Comparison of ENCODE assay signal across 8 cellular contexts in the genomic region with DNA sequence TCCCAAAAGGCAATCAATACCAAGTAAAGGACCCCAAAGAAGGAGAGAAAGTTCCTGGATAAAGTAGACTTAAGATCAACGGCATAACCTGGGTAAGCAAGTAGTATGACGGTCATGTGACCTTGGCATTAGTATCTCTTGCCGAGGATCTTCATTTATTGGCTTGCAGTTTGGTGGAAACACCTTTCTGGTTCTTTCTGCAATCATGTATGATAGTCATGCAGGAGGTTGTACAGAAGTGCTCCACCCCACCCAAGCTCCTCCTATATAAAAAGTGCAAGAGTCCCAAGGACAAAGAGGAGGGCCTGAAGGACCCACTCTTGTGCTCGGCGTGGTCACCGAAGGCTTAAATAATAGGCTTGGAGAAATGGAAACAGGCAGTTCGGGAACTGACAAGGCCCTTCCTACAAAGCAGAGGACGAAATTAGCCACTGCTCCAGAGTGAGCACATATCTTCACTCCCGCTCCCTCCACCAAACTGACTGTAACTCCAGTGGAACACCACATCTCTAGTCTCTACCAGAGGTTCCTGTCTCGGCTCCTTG. TPM values are rescaled to one million over a fixed set of nuclear protein-coding genes. Genes with fewer than 3 reads are reported as not detected.
DNase-seq lines count a peak whose midpoint lies in the region; ATAC-seq and TF ChIP-seq lines count a peak whose summit lies in the region.

No MANE protein-coding gene starts in this region.

- peaks cover 15% of the 10 kb centered on the region for H3K4me1 ChIP-seq in prostate gland (replicated peaks)

- TF ChIP-seq POLR2A in prostate gland (IDR thresholded peaks at IDR 0.05): no peak

- peaks cover 51% of the 10 kb centered on the region for H3K4me1 Mint-ChIP-seq in activated T-helper 1 cell treated with anti-CD3 and anti-CD28 coated beads, Interleukin-12 subunit alpha, Interleukin-12 subunit beta, Interleukin-2, Interleukin-4 antibody, amounts not matched to agents 30 ng/mL and 10 ng/mL and 1 ng/mL, durations not matched to agents 14 hours and 24 hours and 36 hours (ENCODE audit: low read depth)
- peaks cover 24% of the 10 kb centered on the region for H3K4me1 Mint-ChIP-seq in glutamatergic neuron (ENCODE audit: low read depth, unreplicated experiment)

- H3K4me3 ChIP-seq in prostate gland: peak overlapping the region; percentile 86 to 91

- peak; percentile 20 for DNase-seq in activated T-helper 1 cell treated with anti-CD3 and anti-CD28 coated beads, Interleukin-12 subunit alpha, Interleukin-12 subunit beta, Interleukin-2, Interleukin-4 antibody, amounts not matched to agents 30 ng/mL and 10 ng/mL and 1 ng/mL, durations not matched to agents 14 hours and 24 hours and 36 hours (ENCODE audit: low spot score)
- DNase-seq in glutamatergic neuron (no peak), prostate gland (ENCODE audit: low spot score) (peak; percentile 7), GOT3 (lab: John Stamatoyannopoulos, UW) (no peak), islet precursor cell (no peak)

- H3K27ac Mint-ChIP-seq in activated T-helper 1 cell treated with anti-CD3 and anti-CD28 coated beads, Interleukin-12 subunit alpha, Interleukin-12 subunit beta, Interleukin-2, Interleukin-4 antibody, amounts not matched to agents 30 ng/mL and 10 ng/mL and 1 ng/mL, durations not matched to agents 14 hours and 24 hours and 36 hours: peak overlapping the region; percentile 90
- peak overlapping the region; percentile 87 for H3K27ac Mint-ChIP-seq in glutamatergic neuron (ENCODE audit: unreplicated experiment)

- peak overlapping the region; percentile 91 for H3K27ac ChIP-seq in KOPT-K1 (ENCODE audit: low read depth, low read length, poor library complexity, severe bottlenecking)
- peak overlapping the region; percentile 92 to 95 for H3K27ac ChIP-seq in prostate gland

- H3K9me3 Mint-ChIP-seq in activated T-helper 1 cell treated with anti-CD3 and anti-CD28 coated beads, Interleukin-12 subunit alpha, Interleukin-12 subunit beta, Interleukin-2, Interleukin-4 antibody, amounts not matched to agents 30 ng/mL and 10 ng/mL and 1 ng/mL, durations not matched to agents 14 hours and 24 hours and 36 hours: no peaks in the 10 kb centered on the region
- H3K9me3 Mint-ChIP-seq in glutamatergic neuron (ENCODE audit: unreplicated experiment): peaks cover 12% of the 10 kb centered on the region

- no peaks in the 10 kb centered on the region for H3K27me3 Mint-ChIP-seq in activated T-helper 1 cell treated with anti-CD3 and anti-CD28 coated beads, Interleukin-12 subunit alpha, Interleukin-12 subunit beta, Interleukin-2, Interleukin-4 antibody, amounts not matched to agents 30 ng/mL and 10 ng/mL and 1 ng/mL, durations not matched to agents 14 hours and 24 hours and 36 hours (ENCODE audit: insufficient read depth)
- H3K27me3 Mint-ChIP-seq in glutamatergic neuron (ENCODE audit: unreplicated experiment): peaks cover 2% of the 10 kb centered on the region

- TF ChIP-seq CTCF in glutamatergic neuron (IDR thresholded peaks at IDR 0.05; ENCODE audit: partially characterized antibody, unreplicated experiment): no peak
- no peak for TF ChIP-seq CTCF in prostate gland (IDR thresholded peaks at IDR 0.05)

- intact Hi-C loops in activated T-helper 1 cell treated with anti-CD3 and anti-CD28 coated beads, Interleukin-12 subunit alpha, Interleukin-12 subunit beta, Interleukin-2, Interleukin-4 antibody, amounts not matched to agents 30 ng/mL and 10 ng/mL and 1 ng/mL, durations not matched to agents 14 hours and 24 hours and 36 hours (cut with micrococcal nuclease): no loop called here
- intact Hi-C loops in prostate gland (cut with DNase I): no loop called here

- WGBS in prostate gland: 1% methylated on average over 10 of the region's 10 CpGs

- no peaks in the 10 kb centered on the region for H3K9me3 ChIP-seq in KOPT-K1 (ENCODE audit: insufficient read depth, low read length, poor library complexity, severe bottlenecking)
- no peaks in the 10 kb centered on the region for H3K9me3 ChIP-seq in prostate gland

- ATAC-seq in GM18499 (IDR thresholded peaks at IDR 0.05; ENCODE audit: insufficient read depth, unreplicated experiment): peak; percentile 3
- no peak for ATAC-seq in HG02852 (IDR thresholded peaks at IDR 0.05; ENCODE audit: unreplicated experiment)

- H3K36me3 ChIP-seq in KOPT-K1 (ENCODE audit: insufficient read depth, low read length) (peaks cover 46% of the 10 kb centered on the region), prostate gland (no peaks in the 10 kb centered on the region)

- peak overlapping the region; percentile 98 for H3K4me3 Mint-ChIP-seq in activated T-helper 1 cell treated with anti-CD3 and anti-CD28 coated beads, Interleukin-12 subunit alpha, Interleukin-12 subunit beta, Interleukin-2, Interleukin-4 antibody, amounts not matched to agents 30 ng/mL and 10 ng/mL and 1 ng/mL, durations not matched to agents 14 hours and 24 hours and 36 hours
- H3K4me3 Mint-ChIP-seq in glutamatergic neuron (ENCODE audit: unreplicated experiment): peak overlapping the region; percentile 95

- H3K36me3 Mint-ChIP-seq in activated T-helper 1 cell treated with anti-CD3 and anti-CD28 coated beads, Interleukin-12 subunit alpha, Interleukin-12 subunit beta, Interleukin-2, Interleukin-4 antibody, amounts not matched to agents 30 ng/mL and 10 ng/mL and 1 ng/mL, durations not matched to agents 14 hours and 24 hours and 36 hours (ENCODE audit: low read depth): peaks cover 20% of the 10 kb centered on the region
- H3K36me3 Mint-ChIP-seq in glutamatergic neuron (ENCODE audit: unreplicated experiment): no peaks in the 10 kb centered on the region

- H3K27me3 ChIP-seq in prostate gland (replicated peaks; ENCODE audit: insufficient read depth): no peaks in the 10 kb centered on the region

RNA-seq across cellular contexts. Expression of a gene that starts 0.8 kb away (rescaled TPM):
- total RNA-seq in activated T-helper 1 cell treated with anti-CD3 and anti-CD28 coated beads, Interleukin-12 subunit alpha, Interleukin-12 subunit beta, Interleukin-2, Interleukin-4 antibody, amounts not matched to agents 30 ng/mL and 10 ng/mL and 1 ng/mL, durations not matched to agents 14 hours and 24 hours and 36 hours: 269 and 280 TPM in 2 replicates
- total RNA-seq in glutamatergic neuron (ENCODE audit: unreplicated experiment) (257 TPM), prostate gland (100 to 1,000 TPM; 106 to 110 TPM)

RNA-seq across cellular contexts. Expression of a gene that starts 16.4 kb away (rescaled TPM):
- total RNA-seq in activated T-helper 1 cell treated with anti-CD3 and anti-CD28 coated beads, Interleukin-12 subunit alpha, Interleukin-12 subunit beta, Interleukin-2, Interleukin-4 antibody, amounts not matched to agents 30 ng/mL and 10 ng/mL and 1 ng/mL, durations not matched to agents 14 hours and 24 hours and 36 hours: 170 and 172 TPM in 2 replicates
- total RNA-seq in glutamatergic neuron (ENCODE audit: unreplicated experiment): 141 TPM
- total RNA-seq in prostate gland: 100 to 1,000 TPM in 1 of 2 donors, 10 to 100 TPM in 1; 97.7 to 101 TPM

RNA-seq across cellular contexts. Expression of a gene that starts 32.6 kb away (rescaled TPM):
- 17.8 and 18.0 TPM in 2 replicates for total RNA-seq in activated T-helper 1 cell treated with anti-CD3 and anti-CD28 coated beads, Interleukin-12 subunit alpha, Interleukin-12 subunit beta, Interleukin-2, Interleukin-4 antibody, amounts not matched to agents 30 ng/mL and 10 ng/mL and 1 ng/mL, durations not matched to agents 14 hours and 24 hours and 36 hours
- total RNA-seq in glutamatergic neuron (ENCODE audit: unreplicated experiment) (18.9 TPM), prostate gland (10 to 100 TPM; 15.9 to 17.6 TPM)

RNA-seq across cellular contexts. Expression of a gene that starts 34.4 kb away (rescaled TPM):
- 20.9 and 21.3 TPM in 2 replicates for total RNA-seq in activated T-helper 1 cell treated with anti-CD3 and anti-CD28 coated beads, Interleukin-12 subunit alpha, Interleukin-12 subunit beta, Interleukin-2, Interleukin-4 antibody, amounts not matched to agents 30 ng/mL and 10 ng/mL and 1 ng/mL, durations not matched to agents 14 hours and 24 hours and 36 hours
- total RNA-seq in glutamatergic neuron (ENCODE audit: unreplicated experiment) (101 TPM), prostate gland (10 to 100 TPM; 31.8 to 60.8 TPM)

RNA-seq across cellular contexts. Expression of a gene that starts 39.3 kb away (rescaled TPM):
- total RNA-seq in activated T-helper 1 cell treated with anti-CD3 and anti-CD28 coated beads, Interleukin-12 subunit alpha, Interleukin-12 subunit beta, Interleukin-2, Interleukin-4 antibody, amounts not matched to agents 30 ng/mL and 10 ng/mL and 1 ng/mL, durations not matched to agents 14 hours and 24 hours and 36 hours: 40.0 and 43.3 TPM in 2 replicates
- total RNA-seq in glutamatergic neuron (ENCODE audit: unreplicated experiment): 0.42 TPM
- not detected for total RNA-seq in prostate gland

Comparison
In these comparisons a context has a peak if more than half of its experiments do, and no peak if none do; other contexts are left out.
1. DNase-seq: peak in activated T-helper 1 cell treated with anti-CD3 and anti-CD28 coated beads, Interleukin-12 subunit alpha, Interleukin-12 subunit beta, Interleukin-2, Interleukin-4 antibody, amounts not matched to agents 30 ng/mL and 10 ng/mL and 1 ng/mL, durations not matched to agents 14 hours and 24 hours and 36 hours (single experiment) and prostate gland (single experiment); none in glutamatergic neuron (single experiment), GOT3 (single experiment) and islet precursor cell (single experiment).